11 cellular contexts compared by ENCODE assay signal in genomic region chr10:66836057-66836456, GRCh38.
DNase-seq lines count a peak whose midpoint lies in the region; ATAC-seq and TF ChIP-seq lines count a peak whose summit lies in the region.
"Had no signal": no experiment of that assay in that cellular context is flagged by ENCODE, and none has a peak within 500 bp of the region (broad histone marks: within the 10 kb centered on the region; RNA-seq: fewer than 3 reads in every experiment).

No MANE protein-coding gene starts in this region.

- no peaks in the 10 kb centered on the region for H3K36me3 ChIP-seq in BJ (ENCODE audit: control insufficient read depth, insufficient read depth, low read length)
- H3K36me3 ChIP-seq: heart left ventricle, sigmoid colon had no signal

- in situ Hi-C loops in astrocyte of the cerebellum (cut with HindIII; ENCODE audit: low sequenced_read_pairs) = no loop called here

- no peaks in the 10 kb centered on the region for H3K27me3 ChIP-seq in BJ (ENCODE audit: control insufficient read depth, insufficient read depth, low read length)
- H3K27me3 ChIP-seq: heart left ventricle, sigmoid colon had no signal

- CTCF ChIA-PET in BJ (lab: Yijun Ruan, JAX) = no interaction called here

- DNase-seq in BJ (ENCODE audit: low read depth) (peak; percentile 28), astrocyte of the cerebellum (ENCODE audit: low read depth) (peak; percentile 53), kidney tubule cell (ENCODE audit: low spot score) (peak; percentile 99), occipital lobe (lab: John Stamatoyannopoulos, UW) (no peak), NCI-H2029 (lab: John Stamatoyannopoulos, UW) (no peak)
- no peak for DNase-seq in activated naive CD4-positive, alpha-beta T cell (lab: John Stamatoyannopoulos, UW)
- DNase-seq: C1 segment of cervical spinal cord, heart left ventricle, sigmoid colon had no signal

- peak; percentile 71 for ATAC-seq in HG03354 (IDR thresholded peaks at IDR 0.05; ENCODE audit: poor library complexity, severe bottlenecking, unreplicated experiment)
- ATAC-seq in GM21367 (IDR thresholded peaks at IDR 0.05; ENCODE audit: unreplicated experiment) = no peak

- no peak overlapping the region for H3K4me3 ChIP-seq in BJ (ENCODE audit: low read depth, low read length)
- no peak overlapping the region for H3K4me3 ChIP-seq in astrocyte of the cerebellum (ENCODE audit: low read depth, low read length)
- H3K4me3 ChIP-seq: heart left ventricle, sigmoid colon had no signal

- no peak for TF ChIP-seq CTCF in BJ (IDR thresholded peaks at IDR 0.05; ENCODE audit: insufficient read depth, low read depth, low read length)
- TF ChIP-seq CTCF in astrocyte of the cerebellum (IDR thresholded peaks at IDR 0.05; ENCODE audit: low read depth, low read length, missing control alignments) = no peak

- POLR2A ChIA-PET in BJ (lab: Charles Lee) = no interaction called here

Comparison
In these comparisons a context has a peak if more than half of its experiments do, and no peak if none do; other contexts are left out.
1. DNase-seq: peak in BJ (single experiment), astrocyte of the cerebellum (single experiment) and kidney tubule cell (single experiment); none in activated naive CD4-positive, alpha-beta T cell (0 of 4), occipital lobe (single experiment) and NCI-H2029 (single experiment).